In genomic region chr11:72681226-72682153, GRCh38 we compare ENCODE assay signal across 12 cellular contexts. TPM values are rescaled to one million over a fixed set of nuclear protein-coding genes. Genes with fewer than 3 reads are reported as not detected.
DNase-seq lines count a peak whose midpoint lies in the region; ATAC-seq, FAIRE-seq and TF ChIP-seq lines count a peak whose summit lies in the region.
"Had no signal": no experiment of that assay in that cellular context is flagged by ENCODE, and none has a peak within 500 bp of the region (broad histone marks: within the 10 kb centered on the region; RNA-seq: fewer than 3 reads in every experiment).

No MANE protein-coding gene starts in this region.

- H3K4me1 ChIP-seq in small intestine (ENCODE audit: control insufficient read depth in 2 of 2, insufficient read depth in 1 of 2, low read depth in 1 of 2, low read length in 1 of 2): no peaks in the 10 kb centered on the region

- peaks cover 10 to 18% of the 10 kb centered on the region in 2 donors for H3K4me1 Mint-ChIP-seq in immature natural killer cell

- H3K9me3 ChIP-seq in small intestine (ENCODE audit: control insufficient read depth, low read depth): no peaks in the 10 kb centered on the region
- H3K9me3 ChIP-seq: esophagus squamous epithelium, testis had no signal

- H3K4me3 Mint-ChIP-seq in immature natural killer cell: no peak overlapping the region
- H3K4me3 Mint-ChIP-seq: activated T-cell treated with anti-CD3 and anti-CD28 coated beads, Interleukin-2, amount 50 U/mL, for 72 hours had no signal

- H3K27ac ChIP-seq in small intestine (ENCODE audit: low read depth in 1 of 2, low read length in 1 of 2): no peak overlapping the region
- H3K27ac ChIP-seq: esophagus squamous epithelium, testis had no signal

- H3K27me3 Mint-ChIP-seq in immature natural killer cell (ENCODE audit: low read depth in 3 of 3): peaks cover 15 to 34% (median 23%) of the 10 kb centered on the region in 3 donors

- no peak overlapping the region for H3K4me3 ChIP-seq in small intestine (ENCODE audit: low read depth in 1 of 2, low read length in 2 of 2)
- H3K4me3 ChIP-seq: esophagus squamous epithelium, testis had no signal

- ATAC-seq in HG03108 (IDR thresholded peaks at IDR 0.05; ENCODE audit: unreplicated experiment): no peak
- ATAC-seq in HG02885 (IDR thresholded peaks at IDR 0.05; ENCODE audit: poor library complexity, unreplicated experiment): no peak
- ATAC-seq: activated T-cell treated with anti-CD3 and anti-CD28 coated beads, Interleukin-2, amount 50 U/mL, for 72 hours had no signal

- peaks cover 0 to 8% (median 0%) of the 10 kb centered on the region in 3 donors for H3K36me3 Mint-ChIP-seq in immature natural killer cell

- DNase-seq in immature natural killer cell (no peak), small intestine (peak; percentile 9), NCI-H146 (lab: John Stamatoyannopoulos, UW) (no peak)
- DNase-seq: activated CD4-positive, alpha-beta T cell treated with anti-CD3 and anti-CD28 coated beads for 4 hours; activated T-cell treated with anti-CD3 and anti-CD28 coated beads, Interleukin-2, amount 50 U/mL, for 72 hours; esophagus squamous epithelium; NCI-H187 treated with DMSO at 0.1 percent for 48 hours; testis had no signal

- no peak for FAIRE-seq in small intestine (lab: Jason Lieb, UNC)

- peaks cover 0 to 3% of the 10 kb centered on the region in 2 donors for H3K27me3 ChIP-seq in small intestine (ENCODE audit: control insufficient read depth in 2 of 2, insufficient read depth in 2 of 2, low read length in 2 of 2)
- H3K27me3 ChIP-seq: testis had no signal

- H3K36me3 ChIP-seq in small intestine (ENCODE audit: control insufficient read depth in 2 of 2, insufficient read depth in 2 of 2, low read length in 2 of 2): peaks cover 0 to 3% of the 10 kb centered on the region in 2 donors

- WGBS in small intestine, 3 donors: 29 to 47% (median 37%) methylated on average over 17 of the region's 17 CpGs

- TF ChIP-seq POLR2A in GM19193 (IDR thresholded peaks at IDR 0.05; ENCODE audit: extremely low read depth, insufficient read depth, insufficient read length): peak; percentile 19

- H3K9me3 Mint-ChIP-seq in immature natural killer cell: peaks cover 0 to 1% (median 0%) of the 10 kb centered on the region in 6 donors
- H3K9me3 Mint-ChIP-seq: activated T-cell treated with anti-CD3 and anti-CD28 coated beads, Interleukin-2, amount 50 U/mL, for 72 hours had no signal

- H3K27ac Mint-ChIP-seq in immature natural killer cell: peak overlapping the region in 5 of 6 donors; percentile 13 to 77 (median 27)
- H3K27ac Mint-ChIP-seq: activated T-cell treated with anti-CD3 and anti-CD28 coated beads, Interleukin-2, amount 50 U/mL, for 72 hours had no signal

TF ChIP-seq in PFSK-1, 5 proteins besides CTCF, POLR2A, EP300 and RAD21:
- TF ChIP-seq TAF1 (IDR thresholded peaks at IDR 0.05; ENCODE audit: borderline replicate concordance, insufficient read depth, low read length) (no peak), POLR2AphosphoS5 (IDR thresholded peaks at IDR 0.05; ENCODE audit: low read depth, low read length) (0 out of 2 replicates have a peak, but pooled peaks have one; percentile 28)

RNA-seq across cellular contexts. Expression of gene PDE2A, which starts 7.3 kb away (rescaled TPM):
- 0.18 TPM for polyA plus RNA-seq in PFSK-1 (2012; ENCODE audit: insufficient read length, low read depth)
- not detected for polyA plus RNA-seq in immature natural killer cell
- 10 to 100 TPM in 1 of 3 donors, 1 to 10 TPM in 2; 1.8 to 31.6 (median 8.1) TPM for polyA plus RNA-seq in small intestine
